Comparison of ENCODE assay signal across 12 cellular contexts in genomic region chr17:39080416-39081179, GRCh38.
DNase-seq lines count a peak whose midpoint lies in the region; ATAC-seq and TF ChIP-seq lines count a peak whose summit lies in the region.
"Had no signal": no experiment of that assay in that cellular context is flagged by ENCODE, and none has a peak within 500 bp of the region (broad histone marks: within the 10 kb centered on the region; RNA-seq: fewer than 3 reads in every experiment).

No MANE protein-coding gene starts in this region.

- ATAC-seq in left lung = peak; percentile 45
- no peak for ATAC-seq in activated T-cell treated with anti-CD3 and anti-CD28 coated beads, Interleukin-2, amount 50 U/mL, for 4 hours
- ATAC-seq: T-helper 17 cell had no signal

- H3K36me3 ChIP-seq in left lung = no peaks in the 10 kb centered on the region
- H3K36me3 ChIP-seq: ovary had no signal

- no peak overlapping the region for H3K27ac Mint-ChIP-seq in activated CD4-positive, alpha-beta T cell treated with anti-CD3 and anti-CD28 coated beads, Interleukin-2, amount 10 ng/mL, durations not matched to agents 24 days and 14 days
- H3K27ac Mint-ChIP-seq: T-helper 17 cell, type B pancreatic cell had no signal

- no peaks in the 10 kb centered on the region for H3K9me3 ChIP-seq in left lung
- H3K9me3 ChIP-seq: ovary had no signal

- no peaks in the 10 kb centered on the region for H3K27me3 Mint-ChIP-seq in activated T-cell treated with anti-CD3 and anti-CD28 coated beads, Interleukin-2, amount 50 U/mL, for 4 hours (ENCODE audit: low read depth)
- H3K27me3 Mint-ChIP-seq in activated CD4-positive, alpha-beta T cell treated with anti-CD3 and anti-CD28 coated beads, Interleukin-2, amount 10 ng/mL, durations not matched to agents 24 days and 14 days = peaks cover 7% of the 10 kb centered on the region

- H3K9me3 Mint-ChIP-seq in activated T-cell treated with anti-CD3 and anti-CD28 coated beads, Interleukin-2, amount 50 U/mL, for 4 hours = no peaks in the 10 kb centered on the region
- no peaks in the 10 kb centered on the region for H3K9me3 Mint-ChIP-seq in activated CD4-positive, alpha-beta T cell treated with anti-CD3 and anti-CD28 coated beads, Interleukin-2, amount 10 ng/mL, durations not matched to agents 24 days and 14 days
- H3K9me3 Mint-ChIP-seq: type B pancreatic cell had no signal

- DNase-seq in A172 (ENCODE audit: low spot score) = peak; percentile 35
- DNase-seq in HT1080 (ENCODE audit: low read depth) = peak; percentile 21
- DNase-seq in cardiac fibroblast (ENCODE audit: low read depth in 2 of 2) = peak; percentile 54 to 71
- DNase-seq in left lung = no peak
- no peak for DNase-seq in NCI-H1105 treated with DMSO at 0.1 percent for 48 hours (lab: John Stamatoyannopoulos, UW)
- no peak for DNase-seq in activated T-cell treated with anti-CD3 and anti-CD28 coated beads, Interleukin-2, amount 50 U/mL, for 4 hours
- no peak for DNase-seq in activated CD4-positive, alpha-beta T cell treated with anti-CD3 and anti-CD28 coated beads, Interleukin-2, amount 10 ng/mL, durations not matched to agents 24 days and 14 days
- DNase-seq in NCI-H2081 treated with DMSO at 0.1 percent for 48 hours (lab: John Stamatoyannopoulos, UW) = no peak
- DNase-seq: amniotic stem cell, ovary, T-helper 17 cell had no signal

- H3K4me3 Mint-ChIP-seq in activated T-cell treated with anti-CD3 and anti-CD28 coated beads, Interleukin-2, amount 50 U/mL, for 4 hours = no peak overlapping the region
- H3K4me3 Mint-ChIP-seq in activated CD4-positive, alpha-beta T cell treated with anti-CD3 and anti-CD28 coated beads, Interleukin-2, amount 10 ng/mL, durations not matched to agents 24 days and 14 days = no peak overlapping the region
- H3K4me3 Mint-ChIP-seq: T-helper 17 cell, type B pancreatic cell had no signal

- H3K27me3 ChIP-seq in left lung = no peaks in the 10 kb centered on the region
- H3K27me3 ChIP-seq: ovary had no signal

- no peaks in the 10 kb centered on the region for H3K4me1 Mint-ChIP-seq in activated T-cell treated with anti-CD3 and anti-CD28 coated beads, Interleukin-2, amount 50 U/mL, for 4 hours (ENCODE audit: low read depth)
- H3K4me1 Mint-ChIP-seq in activated CD4-positive, alpha-beta T cell treated with anti-CD3 and anti-CD28 coated beads, Interleukin-2, amount 10 ng/mL, durations not matched to agents 24 days and 14 days = no peaks in the 10 kb centered on the region

- intact Hi-C loops in left lung (cut with DNase I) = no loop called here
- intact Hi-C loops in activated CD4-positive, alpha-beta T cell treated with anti-CD3 and anti-CD28 coated beads, Interleukin-2, amount 10 ng/mL, durations not matched to agents 24 days and 14 days (cut with micrococcal nuclease) = no loop called here

- H3K36me3 Mint-ChIP-seq in activated T-cell treated with anti-CD3 and anti-CD28 coated beads, Interleukin-2, amount 50 U/mL, for 4 hours (ENCODE audit: insufficient read depth) = peaks cover 3% of the 10 kb centered on the region
- no peaks in the 10 kb centered on the region for H3K36me3 Mint-ChIP-seq in activated CD4-positive, alpha-beta T cell treated with anti-CD3 and anti-CD28 coated beads, Interleukin-2, amount 10 ng/mL, durations not matched to agents 24 days and 14 days (ENCODE audit: low read depth)
- H3K36me3 Mint-ChIP-seq: type B pancreatic cell had no signal

- peaks cover 2 to 5% of the 10 kb centered on the region in 2 donors for H3K4me1 ChIP-seq in left lung

- TF ChIP-seq CTCF in cardiac fibroblast (IDR thresholded peaks at IDR 0.05; ENCODE audit: low read depth, low read length) = no peak
- TF ChIP-seq CTCF in left lung (IDR thresholded peaks at IDR 0.05) = no peak

- H3K4me3 ChIP-seq in cardiac fibroblast (replicated peaks in 1 of 2; ENCODE audit: low read depth in 2 of 2, low read length in 2 of 2) = no peak overlapping the region
- H3K4me3 ChIP-seq in left lung = no peak overlapping the region
- H3K4me3 ChIP-seq: ovary had no signal

- H3K27ac ChIP-seq in left lung = peak overlapping the region in 1 of 2 donors; percentile 25
- H3K27ac ChIP-seq: ovary had no signal

Comparison
In these comparisons a context has a peak if more than half of its experiments do, and no peak if none do; other contexts are left out.
1. DNase-seq: peak in A172 (single experiment), HT1080 (single experiment) and cardiac fibroblast (2 of 2); none in left lung (0 of 2), NCI-H1105 treated with DMSO at 0.1 percent for 48 hours (single experiment), activated T-cell treated with anti-CD3 and anti-CD28 coated beads, Interleukin-2, amount 50 U/mL, for 4 hours (single experiment), activated CD4-positive, alpha-beta T cell treated with anti-CD3 and anti-CD28 coated beads, Interleukin-2, amount 10 ng/mL, durations not matched to agents 24 days and 14 days (single experiment) and NCI-H2081 treated with DMSO at 0.1 percent for 48 hours (single experiment).